ENCODE assay signal across 12 cellular contexts in genomic region chr14:100535287-100536131, GRCh38. TPM values are rescaled to one million over a fixed set of nuclear protein-coding genes. Genes with fewer than 3 reads are reported as not detected.
DNase-seq lines count a peak whose midpoint lies in the region; ATAC-seq and TF ChIP-seq lines count a peak whose summit lies in the region.
"Had no signal": no experiment of that assay in that cellular context is flagged by ENCODE, and none has a peak within 500 bp of the region (broad histone marks: within the 10 kb centered on the region; RNA-seq: fewer than 3 reads in every experiment).

No MANE protein-coding gene starts in this region.

- BruUV-seq in PC-3 (replicated peaks; lab: Mats Ljungman, UMichigan): no TSS peak

- ATAC-seq in lower lobe of right lung: no peak
- no peak for ATAC-seq in HG03108 (IDR thresholded peaks at IDR 0.05; ENCODE audit: unreplicated experiment)
- no peak for ATAC-seq in PC-3
- ATAC-seq: T-cell had no signal

- no peaks in the 10 kb centered on the region for H3K36me3 Mint-ChIP-seq in brain

- H3K27me3 ChIP-seq in lower lobe of right lung (ENCODE audit: low read depth): no peaks in the 10 kb centered on the region
- no peaks in the 10 kb centered on the region for H3K27me3 ChIP-seq in PC-3 (ENCODE audit: low read length)

- H3K4me3 Mint-ChIP-seq in brain: no peak overlapping the region
- H3K4me3 Mint-ChIP-seq: B cell, nephron, T-cell had no signal

- H3K9me3 ChIP-seq in lower lobe of right lung (no peaks in the 10 kb centered on the region), PC-3 (ENCODE audit: low read length) (no peaks in the 10 kb centered on the region)

- POLR2A ChIA-PET in PC-3 (lab: Charles Lee; ENCODE audit: unreplicated experiment): no interaction called here

- CTCF ChIA-PET in PC-3 (lab: Charles Lee): interaction anchor here (0.6 kb wide), 1 partner anchor 1165 kb away, joined by 7 read pairs; no protein-coding TSS in a partner anchor

- no peak overlapping the region for H3K4me3 ChIP-seq in lower lobe of right lung
- H3K4me3 ChIP-seq in PC-3 (ENCODE audit: low read length): no peak overlapping the region

- H3K27me3 Mint-ChIP-seq in brain: no peaks in the 10 kb centered on the region
- H3K27me3 Mint-ChIP-seq: B cell, T-cell had no signal

- H2AFZ ChIP-seq in PC-3 (ENCODE audit: low read length): no peak overlapping the region

- no peaks in the 10 kb centered on the region for H3F3A ChIP-seq in PC-3 (ENCODE audit: low read length, unreplicated experiment)

- peak overlapping the region; percentile 13 to 75 (median 27) for H3K27ac Mint-ChIP-seq in brain
- H3K27ac Mint-ChIP-seq: B cell, T-cell had no signal

- H3K4me2 ChIP-seq in PC-3 (ENCODE audit: low read length): no peak overlapping the region

- H4K20me1 ChIP-seq in PC-3 (ENCODE audit: low read length): no peaks in the 10 kb centered on the region

- intact Hi-C loops in lower lobe of right lung (cut with DNase I): no loop called here
- intact Hi-C loops in PC-3 (cut with micrococcal nuclease): no loop called here

- H3K9me2 ChIP-seq in PC-3 (replicated peaks; ENCODE audit: low read length): no peaks in the 10 kb centered on the region

- TF ChIP-seq CTCF in brain (conservative IDR thresholded peaks at IDR 0.05): no peak
- TF ChIP-seq CTCF in lower lobe of right lung (IDR thresholded peaks at IDR 0.05): no peak
- no peak for TF ChIP-seq CTCF in PC-3 (conservative IDR thresholded peaks at IDR 0.05; ENCODE audit: low read depth, low read length)

- no peak overlapping the region for H3K9ac ChIP-seq in PC-3 (ENCODE audit: low read length)

- H3K36me3 ChIP-seq in lower lobe of right lung: no peaks in the 10 kb centered on the region
- no peaks in the 10 kb centered on the region for H3K36me3 ChIP-seq in PC-3 (ENCODE audit: low read depth, low read length)

- no peaks in the 10 kb centered on the region for H3K79me2 ChIP-seq in PC-3 (ENCODE audit: low read length)

- H3K27ac ChIP-seq in lower lobe of right lung (no peak overlapping the region), PC-3 (ENCODE audit: low read length) (no peak overlapping the region)

- H3K4me1 ChIP-seq in lower lobe of right lung (peaks cover 16% of the 10 kb centered on the region), PC-3 (ENCODE audit: insufficient read depth, low read length) (peaks cover 11% of the 10 kb centered on the region; the same call in 1 of the 2 replicates)

- H3K9me3 Mint-ChIP-seq in brain: peaks cover 0 to 2% (median 0%) of the 10 kb centered on the region in 5 experiments
- H3K9me3 Mint-ChIP-seq: nephron, T-cell had no signal

- H3K4me1 Mint-ChIP-seq in brain: peaks cover 36% of the 10 kb centered on the region
- H3K4me1 Mint-ChIP-seq: B cell had no signal

- peak; percentile 1 for DNase-seq in stimulated activated CD4-positive, alpha-beta T cell treated with anti-CD3 and anti-CD28 coated beads, Interleukin-4, amount 100 ng/mL, for 24 hours
- DNase-seq in stimulated activated CD4-positive, alpha-beta T cell treated with anti-CD3 and anti-CD28 coated beads, Interleukin-2, amount 100 ng/mL, for 48 hours: no peak
- peak; percentile 31 for DNase-seq in lower lobe of right lung
- DNase-seq in NCI-H1436 (lab: John Stamatoyannopoulos, UW): no peak
- DNase-seq in PC-3: no peak
- DNase-seq in NCI-H2029 (lab: John Stamatoyannopoulos, UW): no peak

RNA-seq across cellular contexts. Expression of gene BEGAIN, which starts 51.7 kb away (rescaled TPM):
- 19.3 TPM for polyA plus RNA-seq in brain (ENCODE audit: insufficient read depth, low read depth, low replicate concordance)
- total RNA-seq in lower lobe of right lung (1.3 TPM), PC-3 (2014; rRNA removed) (3.5 and 3.8 TPM in 2 replicates)
- total RNA-seq: B cell, LHCN-M2 had no signal

Comparison
In these comparisons a context has a peak if more than half of its experiments do, and no peak if none do; other contexts are left out.
1. DNase-seq: peak in stimulated activated CD4-positive, alpha-beta T cell treated with anti-CD3 and anti-CD28 coated beads, Interleukin-4, amount 100 ng/mL, for 24 hours (single experiment) and lower lobe of right lung (single experiment); none in stimulated activated CD4-positive, alpha-beta T cell treated with anti-CD3 and anti-CD28 coated beads, Interleukin-2, amount 100 ng/mL, for 48 hours (0 of 2), NCI-H1436 (single experiment), PC-3 (single experiment) and NCI-H2029 (single experiment).